8 cellular contexts compared by ENCODE assay signal in genomic region chr1:180981596-180982387, GRCh38.
DNase-seq lines count a peak whose midpoint lies in the region; ATAC-seq lines count a peak whose summit lies in the region.

No MANE protein-coding gene starts in this region.

- peak; percentile 25 to 79 for DNase-seq in NCI-H187 (lab: John Stamatoyannopoulos, UW)
- no peak for DNase-seq in NCI-H187 treated with DMSO at 0.1 percent for 48 hours (lab: John Stamatoyannopoulos, UW)
- DNase-seq in activated T-cell treated with anti-CD3 and anti-CD28 coated beads, Interleukin-2, amount 50 U/mL, for 1 hour, result peak; percentile 39
- DNase-seq in non-pigmented ciliary epithelial cell (ENCODE audit: low read depth), result peak; percentile 9
- no peak for DNase-seq in activated CD4-positive, CD25-positive, alpha-beta regulatory T cell (lab: John Stamatoyannopoulos, UW)
- DNase-seq in SIG-M5 (lab: John Stamatoyannopoulos, UW), result no peak

- ATAC-seq in HG03460 (IDR thresholded peaks at IDR 0.05; ENCODE audit: unreplicated experiment), result peak; percentile 93
- ATAC-seq in HG03196 (IDR thresholded peaks at IDR 0.05; ENCODE audit: unreplicated experiment), result no peak

Comparison
In these comparisons a context has a peak if more than half of its experiments do, and no peak if none do; other contexts are left out.
1. DNase-seq: peak in NCI-H187 (2 of 2), activated T-cell treated with anti-CD3 and anti-CD28 coated beads, Interleukin-2, amount 50 U/mL, for 1 hour (single experiment) and non-pigmented ciliary epithelial cell (single experiment); none in NCI-H187 treated with DMSO at 0.1 percent for 48 hours (single experiment), activated CD4-positive, CD25-positive, alpha-beta regulatory T cell (0 of 4) and SIG-M5 (single experiment).